ENCODE assay signal across 2 cellular contexts in the genomic region with DNA sequence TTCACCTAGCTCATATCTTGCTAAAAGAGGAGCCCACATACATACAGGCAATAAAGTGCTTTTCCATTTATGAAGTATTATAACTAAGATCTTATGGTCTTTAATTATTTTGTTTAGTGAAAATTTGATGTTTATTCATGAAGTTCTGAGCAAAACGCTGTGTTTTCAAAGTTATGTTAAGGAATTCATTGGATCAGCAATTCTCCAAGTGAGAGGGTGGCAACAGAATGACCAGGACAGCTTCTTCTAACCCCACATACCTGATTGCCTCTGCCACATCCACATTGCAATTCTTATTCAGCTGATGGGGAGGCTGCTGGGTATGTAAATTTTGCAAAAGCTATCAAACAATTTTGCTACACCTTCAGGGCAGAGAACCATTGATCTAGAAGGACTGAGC.
TF ChIP-seq lines count a peak whose summit lies in the region.

No MANE protein-coding gene starts in this region.

TF ChIP-seq in SK-N-SH, 30 proteins besides CTCF, POLR2A, EP300 and RAD21 (continued from another document):
- no peak for TF ChIP-seq TCF12 (IDR thresholded peaks at IDR 0.05)
- TF ChIP-seq, protein P1, sequence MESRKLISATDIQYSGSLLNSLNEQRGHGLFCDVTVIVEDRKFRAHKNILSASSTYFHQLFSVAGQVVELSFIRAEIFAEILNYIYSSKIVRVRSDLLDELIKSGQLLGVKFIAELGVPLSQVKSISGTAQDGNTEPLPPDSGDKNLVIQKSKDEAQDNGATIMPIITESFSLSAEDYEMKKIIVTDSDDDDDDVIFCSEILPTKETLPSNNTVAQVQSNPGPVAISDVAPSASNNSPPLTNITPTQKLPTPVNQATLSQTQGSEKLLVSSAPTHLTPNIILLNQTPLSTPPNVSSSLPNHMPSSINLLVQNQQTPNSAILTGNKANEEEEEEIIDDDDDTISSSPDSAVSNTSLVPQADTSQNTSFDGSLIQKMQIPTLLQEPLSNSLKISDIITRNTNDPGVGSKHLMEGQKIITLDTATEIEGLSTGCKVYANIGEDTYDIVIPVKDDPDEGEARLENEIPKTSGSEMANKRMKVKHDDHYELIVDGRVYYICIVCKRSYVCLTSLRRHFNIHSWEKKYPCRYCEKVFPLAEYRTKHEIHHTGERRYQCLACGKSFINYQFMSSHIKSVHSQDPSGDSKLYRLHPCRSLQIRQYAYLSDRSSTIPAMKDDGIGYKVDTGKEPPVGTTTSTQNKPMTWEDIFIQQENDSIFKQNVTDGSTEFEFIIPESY (IDR thresholded peaks at IDR 0.05; ENCODE audit: borderline replicate concordance, low read depth) = no peak
- no peak for TF ChIP-seq FOSL2 (IDR thresholded peaks at IDR 0.05; ENCODE audit: borderline replicate concordance, low read depth)
- no peak for TF ChIP-seq NRF1 (IDR thresholded peaks at IDR 0.05; ENCODE audit: low read depth, low read length)

TF ChIP-seq in SK-N-SH treated with all-trans-retinoic acid at 6 μM for 48 hours, 23 proteins besides CTCF, POLR2A, EP300 and RAD21 (continued from another document):
- TF ChIP-seq ZFP3 (CRISPR knock-in tag; IDR thresholded peaks at IDR 0.05) = no peak
- TF ChIP-seq ESRRG (CRISPR knock-in tag; IDR thresholded peaks at IDR 0.05) = no peak
